ENCODE assay signal across 12 cellular contexts in genomic region chr4:6781113-6781512, GRCh38. TPM values are rescaled to one million over a fixed set of nuclear protein-coding genes. Genes with fewer than 3 reads are reported as not detected.
DNase-seq lines count a peak whose midpoint lies in the region; ATAC-seq and TF ChIP-seq lines count a peak whose summit lies in the region.
"Had no signal": no experiment of that assay in that cellular context is flagged by ENCODE, and none has a peak within 500 bp of the region (broad histone marks: within the 10 kb centered on the region; RNA-seq: fewer than 3 reads in every experiment).

No MANE protein-coding gene starts in this region.

- H3K36me3 ChIP-seq in mesenchymal stem cell (ENCODE audit: control insufficient read depth in 1 of 2, insufficient read depth in 2 of 2, low read depth in 1 of 2, low read length in 2 of 2) (no peaks in the 10 kb centered on the region), tibial nerve (no peaks in the 10 kb centered on the region)
- H3K36me3 ChIP-seq: suprapubic skin had no signal

- H3K18ac ChIP-seq in mesenchymal stem cell (ENCODE audit: low read depth in 1 of 2, low read length in 2 of 2), result no peak overlapping the region

- peaks cover 15% of the 10 kb centered on the region for H3K4me1 ChIP-seq in mesenchymal stem cell (ENCODE audit: control insufficient read depth, insufficient read depth, low read depth, low read length)
- peaks cover 0 to 43% (median 22%) of the 10 kb centered on the region in 4 donors for H3K4me1 ChIP-seq in tibial nerve

- H3K4me1 Mint-ChIP-seq in activated T-helper 1 cell treated with anti-CD3 and anti-CD28 coated beads, Interleukin-12 subunit alpha, Interleukin-12 subunit beta, Interleukin-2, Interleukin-4 antibody, amounts not matched to agents 30 ng/mL and 10 ng/mL and 1 ng/mL, durations not matched to agents 14 hours and 24 hours and 36 hours (ENCODE audit: low read depth), result peaks cover 61% of the 10 kb centered on the region

- no peak overlapping the region for H4K91ac ChIP-seq in mesenchymal stem cell (ENCODE audit: low read length)

- H3K79me1 ChIP-seq in mesenchymal stem cell (replicated peaks; ENCODE audit: low read length, poor library complexity, severe bottlenecking), result peaks cover 2% of the 10 kb centered on the region

- ATAC-seq in Right ventricle myocardium superior (ENCODE audit: poor library complexity) (peak; percentile 3), GM19463 (IDR thresholded peaks at IDR 0.05; ENCODE audit: unreplicated experiment) (no peak)

- no peak overlapping the region for H2BK5ac ChIP-seq in mesenchymal stem cell (ENCODE audit: low read depth, low read length, poor library complexity, severe bottlenecking)

- peak overlapping the region; percentile 82 for H3K4me3 Mint-ChIP-seq in activated T-helper 1 cell treated with anti-CD3 and anti-CD28 coated beads, Interleukin-12 subunit alpha, Interleukin-12 subunit beta, Interleukin-2, Interleukin-4 antibody, amounts not matched to agents 30 ng/mL and 10 ng/mL and 1 ng/mL, durations not matched to agents 14 hours and 24 hours and 36 hours

- H2AFZ ChIP-seq in mesenchymal stem cell (ENCODE audit: low read depth, low read length), result no peak overlapping the region

- H2BK12ac ChIP-seq in mesenchymal stem cell (ENCODE audit: low read length in 2 of 2), result no peak overlapping the region

- peaks cover 4% of the 10 kb centered on the region for H3K36me3 Mint-ChIP-seq in activated T-helper 1 cell treated with anti-CD3 and anti-CD28 coated beads, Interleukin-12 subunit alpha, Interleukin-12 subunit beta, Interleukin-2, Interleukin-4 antibody, amounts not matched to agents 30 ng/mL and 10 ng/mL and 1 ng/mL, durations not matched to agents 14 hours and 24 hours and 36 hours (ENCODE audit: low read depth)

- TF ChIP-seq POLR2A in tibial nerve (IDR thresholded peaks at IDR 0.05), result no peak

- H3K9ac ChIP-seq in mesenchymal stem cell (ENCODE audit: low read length), result no peak overlapping the region

- H3K27ac Mint-ChIP-seq in activated T-helper 1 cell treated with anti-CD3 and anti-CD28 coated beads, Interleukin-12 subunit alpha, Interleukin-12 subunit beta, Interleukin-2, Interleukin-4 antibody, amounts not matched to agents 30 ng/mL and 10 ng/mL and 1 ng/mL, durations not matched to agents 14 hours and 24 hours and 36 hours, result peak overlapping the region; percentile 66

- no peak overlapping the region for H3K4ac ChIP-seq in mesenchymal stem cell (ENCODE audit: low read depth in 1 of 2, low read length in 2 of 2)

- no peak overlapping the region for H3K4me2 ChIP-seq in mesenchymal stem cell (ENCODE audit: low read length, poor library complexity, severe bottlenecking)

- no peak overlapping the region for H3K14ac ChIP-seq in mesenchymal stem cell (ENCODE audit: low read length in 2 of 2)

- no peak for TF ChIP-seq CTCF in tibial nerve (IDR thresholded peaks at IDR 0.05)

- H3K23ac ChIP-seq in mesenchymal stem cell (ENCODE audit: low read length in 2 of 2), result no peak overlapping the region

- intact Hi-C loops in Right ventricle myocardium superior (cut with DNase I) (loop anchor here (5.0 kb wide), 2 partner anchors 59 to 81 kb away; no protein-coding TSS in a partner anchor), cardiac septum (cut with DNase I) (loop anchor here (5.0 kb wide), 3 partner anchors 76 to 291 kb away; no protein-coding TSS in a partner anchor)
- intact Hi-C loops in activated T-helper 1 cell treated with anti-CD3 and anti-CD28 coated beads, Interleukin-12 subunit alpha, Interleukin-12 subunit beta, Interleukin-2, Interleukin-4 antibody, amounts not matched to agents 30 ng/mL and 10 ng/mL and 1 ng/mL, durations not matched to agents 14 hours and 24 hours and 36 hours (cut with micrococcal nuclease), result loop anchor here (5.0 kb wide), 1 partner anchor 76 kb away; no protein-coding TSS in a partner anchor

- WGBS in mesenchymal stem cell, result 89% methylated on average over 8 of the region's 8 CpGs
- 82 to 87% methylated on average over 8 of the region's 8 CpGs for WGBS in tibial nerve, 2 donors

- no peaks in the 10 kb centered on the region for H3K9me3 Mint-ChIP-seq in activated T-helper 1 cell treated with anti-CD3 and anti-CD28 coated beads, Interleukin-12 subunit alpha, Interleukin-12 subunit beta, Interleukin-2, Interleukin-4 antibody, amounts not matched to agents 30 ng/mL and 10 ng/mL and 1 ng/mL, durations not matched to agents 14 hours and 24 hours and 36 hours

- H2BK120ac ChIP-seq in mesenchymal stem cell (ENCODE audit: low read depth, low read length), result no peak overlapping the region

- no peak overlapping the region for H2BK15ac ChIP-seq in mesenchymal stem cell (ENCODE audit: low read depth, poor library complexity, severe bottlenecking)

- peaks cover 0 to 15% of the 10 kb centered on the region in 2 experiments for H3K27me3 ChIP-seq in mesenchymal stem cell (ENCODE audit: control insufficient read depth in 1 of 2, insufficient read depth in 1 of 2, low read length in 2 of 2)
- no peaks in the 10 kb centered on the region for H3K27me3 ChIP-seq in tibial nerve
- H3K27me3 ChIP-seq: suprapubic skin had no signal

- H3K27ac ChIP-seq in mesenchymal stem cell (ENCODE audit: low read length, poor library complexity, severe bottlenecking) (no peak overlapping the region), tibial nerve (peak overlapping the region in 3 of 4 donors; percentile 94 to 100 (median 99))

- H3K4me3 ChIP-seq in mesenchymal stem cell (ENCODE audit: insufficient read depth in 1 of 2, low read depth in 1 of 2, low read length in 2 of 2) (no peak overlapping the region), tibial nerve (no peak overlapping the region)

- no peak overlapping the region for H4K8ac ChIP-seq in mesenchymal stem cell (ENCODE audit: low read length)

- DNase-seq in Right ventricle myocardium superior, result no peak
- DNase-seq in cardiac septum (ENCODE audit: low spot score), result no peak
- no peak for DNase-seq in activated T-helper 1 cell treated with anti-CD3 and anti-CD28 coated beads, Interleukin-12 subunit alpha, Interleukin-12 subunit beta, Interleukin-2, Interleukin-4 antibody, amounts not matched to agents 30 ng/mL and 10 ng/mL and 1 ng/mL, durations not matched to agents 14 hours and 24 hours and 36 hours (ENCODE audit: low spot score)
- DNase-seq in mesenchymal stem cell, result no peak
- no peak for DNase-seq in tibial nerve (ENCODE audit: low spot score in 2 of 2)
- DNase-seq in germinal center (ENCODE audit: low spot score), result no peak
- DNase-seq in LoVo (ENCODE audit: low spot score), result no peak
- DNase-seq: effector CD8-positive, alpha-beta T cell; Karpas-422; NCI-H82 had no signal

- TF ChIP-seq EP300 in tibial nerve (IDR thresholded peaks at IDR 0.05), result peak in 1 of 2 donors; percentile 12

- H3K9me3 ChIP-seq in mesenchymal stem cell (ENCODE audit: control insufficient read depth, low read length) (no peaks in the 10 kb centered on the region), tibial nerve (no peaks in the 10 kb centered on the region)
- H3K9me3 ChIP-seq: suprapubic skin had no signal

- no peaks in the 10 kb centered on the region for H3K27me3 Mint-ChIP-seq in activated T-helper 1 cell treated with anti-CD3 and anti-CD28 coated beads, Interleukin-12 subunit alpha, Interleukin-12 subunit beta, Interleukin-2, Interleukin-4 antibody, amounts not matched to agents 30 ng/mL and 10 ng/mL and 1 ng/mL, durations not matched to agents 14 hours and 24 hours and 36 hours (ENCODE audit: insufficient read depth)

- H2AK5ac ChIP-seq in mesenchymal stem cell (ENCODE audit: low read length, severe bottlenecking), result peak overlapping the region; percentile 61

RNA-seq across cellular contexts. Expression of gene KIAA0232, which starts 1.4 kb away (rescaled TPM):
- total RNA-seq in Right ventricle myocardium superior (75.0 TPM), cardiac septum (73.0 TPM), tibial nerve (10 to 100 TPM; 36.7 to 57.7 (median 47.0) TPM)
- 14.5 and 19.1 TPM in 2 replicates for total RNA-seq in activated T-helper 1 cell treated with anti-CD3 and anti-CD28 coated beads, Interleukin-12 subunit alpha, Interleukin-12 subunit beta, Interleukin-2, Interleukin-4 antibody, amounts not matched to agents 30 ng/mL and 10 ng/mL and 1 ng/mL, durations not matched to agents 14 hours and 24 hours and 36 hours
- polyA plus RNA-seq in mesenchymal stem cell (2013, experiment 1 of 2), result 13.4 TPM
- polyA plus RNA-seq in mesenchymal stem cell (2013, experiment 2 of 2), result 13.7 TPM
